In the genomic region with DNA sequence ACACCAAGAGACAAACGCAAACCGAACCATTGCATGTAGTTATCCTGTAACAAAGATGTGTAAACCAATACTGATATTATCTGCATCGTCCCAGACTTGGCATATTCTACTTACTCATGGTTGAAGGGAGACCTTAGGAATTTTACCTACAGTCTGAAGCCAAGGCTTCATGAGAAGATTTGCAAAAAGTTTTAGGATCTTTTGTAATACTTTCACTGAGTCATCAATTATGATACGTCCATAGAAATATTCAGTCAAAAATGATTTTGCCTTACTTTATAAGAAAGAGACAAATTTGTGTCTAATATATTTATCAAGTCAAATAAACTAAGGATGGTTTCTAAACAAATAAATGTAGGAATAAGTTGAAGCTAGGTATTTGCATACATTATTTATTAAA, we compare ENCODE assay signal across 30 cellular contexts.
"Had no signal": no experiment of that assay in that cellular context is flagged by ENCODE, and none has a peak within 500 bp of the region (broad histone marks: within the 10 kb centered on the region; RNA-seq: fewer than 3 reads in every experiment).

No MANE protein-coding gene starts in this region.

- H3K36me3 ChIP-seq: left lung, lower lobe of right lung, neutrophil, right atrium auricular region, stomach, thyroid gland, transverse colon, upper lobe of left lung, vagina had no signal

- H3K36me3 Mint-ChIP-seq: immature natural killer cell; naive thymus-derived CD8-positive, alpha-beta T cell; stimulated activated naive B cell treated with anti-CD40 and anti-IgM and Interleukin-4, amounts not matched to agents 10 μg/mL and 1 μg/mL and 100 μg/mL, for 72 hours had no signal

- H3K4me1 Mint-ChIP-seq: immature natural killer cell; naive thymus-derived CD8-positive, alpha-beta T cell; nephron; neural crest cell; stimulated activated naive B cell treated with anti-CD40 and anti-IgM and Interleukin-4, amounts not matched to agents 10 μg/mL and 1 μg/mL and 100 μg/mL, for 72 hours had no signal

- DNase-seq: immature natural killer cell; kidney; left colon; left lung; lower lobe of right lung; mammary epithelial cell; mesenchymal stem cell; naive thymus-derived CD8-positive, alpha-beta T cell; occipital lobe; psoas muscle; stimulated activated CD4-positive, alpha-beta T cell treated with anti-CD3 and anti-CD28 coated beads, Interleukin-12 subunit alpha, Interleukin-12 subunit beta, amount 100 ng/mL, for 4 hours; stimulated activated CD4-positive, alpha-beta T cell treated with anti-CD3 and anti-CD28 coated beads, Interleukin-15, amount 100 ng/mL, for 24 hours; stimulated activated CD4-positive, alpha-beta T cell treated with anti-CD3 and anti-CD28 coated beads, Interleukin-2, amount 100 ng/mL, for 24 hours; stimulated activated CD4-positive, alpha-beta T cell treated with anti-CD3 and anti-CD28 coated beads, Interleukin-4, amount 100 ng/mL, for 1 hour; stimulated activated naive B cell treated with anti-CD40 and anti-IgM and Interleukin-4, amounts not matched to agents 10 μg/mL and 1 μg/mL and 100 μg/mL, for 72 hours; stimulated activated naive CD8-positive, alpha-beta T cell treated with anti-CD3 and anti-CD28 coated beads, Interleukin-15, Interleukin-2, amounts not matched to agents 100 U/mL and 50 U/mL, for 24 hours; stomach; testis; thyroid gland; transverse colon; upper lobe of left lung had no signal

- H3K9ac ChIP-seq: parathyroid adenoma had no signal

- H3K4me3 ChIP-seq: left lung, lower lobe of right lung, psoas muscle, right atrium auricular region, skin epidermis, stomach, testis, thyroid gland, transverse colon, upper lobe of left lung, vagina had no signal

- H3K27ac ChIP-seq: left lung, lower lobe of right lung, neutrophil, parathyroid adenoma, psoas muscle, right atrium auricular region, skin epidermis, stomach, testis, thyroid gland, transverse colon, upper lobe of left lung, vagina had no signal

- H2AFZ ChIP-seq: parathyroid adenoma had no signal

- FAIRE-seq: islet of Langerhans, kidney had no signal

- H3K4me1 ChIP-seq: left lung, lower lobe of right lung, parathyroid adenoma, psoas muscle, right atrium auricular region, stomach, testis, thyroid gland, transverse colon, upper lobe of left lung, vagina had no signal

- H3K27ac Mint-ChIP-seq: immature natural killer cell; naive thymus-derived CD8-positive, alpha-beta T cell; nephron; stimulated activated naive B cell treated with anti-CD40 and anti-IgM and Interleukin-4, amounts not matched to agents 10 μg/mL and 1 μg/mL and 100 μg/mL, for 72 hours had no signal

- H3K79me2 ChIP-seq: parathyroid adenoma had no signal

- ATAC-seq: left colon; left lung; lower lobe of right lung; naive thymus-derived CD8-positive, alpha-beta T cell; psoas muscle; sciatic nerve; stimulated activated naive B cell treated with anti-CD40 and anti-IgM and Interleukin-4, amounts not matched to agents 10 μg/mL and 1 μg/mL and 100 μg/mL, for 72 hours; stimulated activated naive CD8-positive, alpha-beta T cell treated with anti-CD3 and anti-CD28 coated beads, Interleukin-15, Interleukin-2, amounts not matched to agents 100 U/mL and 50 U/mL, for 24 hours had no signal

- H3K27me3 Mint-ChIP-seq: naive thymus-derived CD8-positive, alpha-beta T cell; stimulated activated naive B cell treated with anti-CD40 and anti-IgM and Interleukin-4, amounts not matched to agents 10 μg/mL and 1 μg/mL and 100 μg/mL, for 72 hours had no signal

- H3K27me3 ChIP-seq: left lung, neutrophil, right atrium auricular region, stomach, testis, thyroid gland, transverse colon, upper lobe of left lung, vagina had no signal

- H3K4me3 Mint-ChIP-seq: immature natural killer cell; naive thymus-derived CD8-positive, alpha-beta T cell; nephron; neural crest cell; stimulated activated naive B cell treated with anti-CD40 and anti-IgM and Interleukin-4, amounts not matched to agents 10 μg/mL and 1 μg/mL and 100 μg/mL, for 72 hours had no signal

- H3K9me3 ChIP-seq: lower lobe of right lung, neutrophil, psoas muscle, stomach, testis, thyroid gland, transverse colon, upper lobe of left lung, vagina had no signal
